In genomic region chr10:60497364-60497763, GRCh38 we compare ENCODE assay signal across 32 cellular contexts.
"Had no signal": no experiment of that assay in that cellular context is flagged by ENCODE, and none has a peak within 500 bp of the region (broad histone marks: within the 10 kb centered on the region; RNA-seq: fewer than 3 reads in every experiment).

No MANE protein-coding gene starts in this region.

- H3K4me1 ChIP-seq: adrenal gland, pancreas, prostate gland, tibial artery, upper lobe of right lung had no signal

- H3K9me3 ChIP-seq: adrenal gland, pancreas, prostate gland, sigmoid colon, stomach, tibial artery, upper lobe of right lung had no signal

- H3K36me3 Mint-ChIP-seq: activated naive CD8-positive, alpha-beta T cell treated with anti-CD3 and anti-CD28 coated beads for 36 hours; stimulated activated naive B cell treated with anti-CD40 and anti-IgM and Interleukin-4, amounts not matched to agents 10 μg/mL and 1 μg/mL and 100 μg/mL, for 72 hours had no signal

- H3K36me3 ChIP-seq: adrenal gland, brain microvascular endothelial cell, pancreas, prostate gland, sigmoid colon, stomach, tibial artery, upper lobe of right lung, WERI-Rb-1 had no signal

- ATAC-seq: activated CD4-positive, CD25-positive, alpha-beta regulatory T cell treated with anti-CD3 and anti-CD28 coated beads, Interleukin-2, amount 50 U/mL, for 24 hours; effector memory CD8-positive, alpha-beta T cell; esophagus mucosa; foreskin keratinocyte; naive thymus-derived CD4-positive, alpha-beta T cell; pancreas; stimulated activated naive B cell treated with anti-CD40 and anti-IgM and Interleukin-4, amounts not matched to agents 10 μg/mL and 1 μg/mL and 100 μg/mL, for 72 hours; upper lobe of right lung had no signal

- DNase-seq: activated CD4-positive, alpha-beta T cell treated with anti-CD3 and anti-CD28 coated beads for 48 hours; activated CD4-positive, alpha-beta T cell treated with anti-CD3 and anti-CD28 coated beads, Interleukin-2, amount 50 U/mL, for 48 hours; activated CD8-positive, alpha-beta memory T cell treated with anti-CD3 and anti-CD28 coated beads, Interleukin-2, amount 50 U/mL, for 4 hours; activated effector memory CD4-positive, alpha-beta T cell treated with anti-CD3 and anti-CD28 coated beads, Interleukin-2, amount 50 U/mL, for 16 hours; activated naive CD4-positive, alpha-beta T cell treated with anti-CD3 and anti-CD28 coated beads for 36 hours; activated naive CD8-positive, alpha-beta T cell treated with anti-CD3 and anti-CD28 coated beads for 36 hours; activated T-cell treated with anti-CD3 and anti-CD28 coated beads, Interleukin-2, amount 50 U/mL, for 1 hour; adrenal gland; aorta; brain microvascular endothelial cell; effector memory CD8-positive, alpha-beta T cell; foreskin keratinocyte; islet precursor cell; mammary epithelial cell; naive thymus-derived CD4-positive, alpha-beta T cell; pancreas; retina; sigmoid colon; stimulated activated CD4-positive, alpha-beta T cell treated with anti-CD3 and anti-CD28 coated beads, Interleukin-1b, Interleukin-23, amount 100 ng/mL, for 48 hours; stimulated activated naive B cell treated with anti-CD40 and anti-IgM and Interleukin-4, amounts not matched to agents 10 μg/mL and 1 μg/mL and 100 μg/mL, for 72 hours; stomach; tibial artery; upper lobe of right lung; WERI-Rb-1 had no signal

- FAIRE-seq: pancreas, TTC549 had no signal

- H3K4me3 Mint-ChIP-seq: activated naive CD4-positive, alpha-beta T cell treated with anti-CD3 and anti-CD28 coated beads for 36 hours; activated naive CD8-positive, alpha-beta T cell treated with anti-CD3 and anti-CD28 coated beads for 36 hours; activated T-helper 1 cell treated with anti-CD3 and anti-CD28 coated beads, Interleukin-12 subunit alpha, Interleukin-12 subunit beta, Interleukin-2, Interleukin-4 antibody, amounts not matched to agents 30 ng/mL and 10 ng/mL and 1 ng/mL, durations not matched to agents 14 hours and 24 hours and 36 hours; effector memory CD8-positive, alpha-beta T cell; stimulated activated naive B cell treated with anti-CD40 and anti-IgM and Interleukin-4, amounts not matched to agents 10 μg/mL and 1 μg/mL and 100 μg/mL, for 72 hours had no signal

- H2AFZ ChIP-seq: hepatocyte had no signal

- H3K27me3 ChIP-seq: adrenal gland, brain microvascular endothelial cell, foreskin keratinocyte, hepatocyte, pancreas, sigmoid colon, stomach, tibial artery, upper lobe of right lung had no signal

- H3K4me2 ChIP-seq: hepatocyte, smooth muscle cell had no signal

- H3K9me3 Mint-ChIP-seq: activated naive CD4-positive, alpha-beta T cell treated with anti-CD3 and anti-CD28 coated beads for 36 hours; activated naive CD8-positive, alpha-beta T cell treated with anti-CD3 and anti-CD28 coated beads for 36 hours; activated T-helper 1 cell treated with anti-CD3 and anti-CD28 coated beads, Interleukin-12 subunit alpha, Interleukin-12 subunit beta, Interleukin-2, Interleukin-4 antibody, amounts not matched to agents 30 ng/mL and 10 ng/mL and 1 ng/mL, durations not matched to agents 14 hours and 24 hours and 36 hours; effector memory CD8-positive, alpha-beta T cell; naive thymus-derived CD4-positive, alpha-beta T cell; stimulated activated naive B cell treated with anti-CD40 and anti-IgM and Interleukin-4, amounts not matched to agents 10 μg/mL and 1 μg/mL and 100 μg/mL, for 72 hours had no signal

- H3K4me3 ChIP-seq: adrenal gland, coronary artery, hepatocyte, pancreas, prostate gland, sigmoid colon, smooth muscle cell, stomach, tibial artery, upper lobe of right lung had no signal

- H3K79me2 ChIP-seq: hepatocyte had no signal

- H3K4me1 Mint-ChIP-seq: activated naive CD8-positive, alpha-beta T cell treated with anti-CD3 and anti-CD28 coated beads for 36 hours had no signal

- H3K27ac ChIP-seq: adrenal gland, brain microvascular endothelial cell, coronary artery, foreskin keratinocyte, hepatocyte, pancreas, prostate gland, sigmoid colon, stomach, tibial artery, upper lobe of right lung, WERI-Rb-1 had no signal

- H3K27ac Mint-ChIP-seq: activated naive CD4-positive, alpha-beta T cell treated with anti-CD3 and anti-CD28 coated beads for 36 hours; activated naive CD8-positive, alpha-beta T cell treated with anti-CD3 and anti-CD28 coated beads for 36 hours; activated T-helper 1 cell treated with anti-CD3 and anti-CD28 coated beads, Interleukin-12 subunit alpha, Interleukin-12 subunit beta, Interleukin-2, Interleukin-4 antibody, amounts not matched to agents 30 ng/mL and 10 ng/mL and 1 ng/mL, durations not matched to agents 14 hours and 24 hours and 36 hours; effector memory CD8-positive, alpha-beta T cell; stimulated activated naive B cell treated with anti-CD40 and anti-IgM and Interleukin-4, amounts not matched to agents 10 μg/mL and 1 μg/mL and 100 μg/mL, for 72 hours had no signal

- H3K27me3 Mint-ChIP-seq: effector memory CD8-positive, alpha-beta T cell; naive thymus-derived CD4-positive, alpha-beta T cell; stimulated activated naive B cell treated with anti-CD40 and anti-IgM and Interleukin-4, amounts not matched to agents 10 μg/mL and 1 μg/mL and 100 μg/mL, for 72 hours had no signal
